Comparison of ENCODE assay signal across 8 cellular contexts in genomic region chrX:77446029-77446585, GRCh38.
DNase-seq lines count a peak whose midpoint lies in the region; ATAC-seq and TF ChIP-seq lines count a peak whose summit lies in the region.

No MANE protein-coding gene starts in this region.

- CTCF ChIA-PET in HEK293T (lab: Yijun Ruan, JAX), result interaction anchor here (0.7 kb wide), 1 partner anchor 32 kb away, joined by 4 read pairs; no protein-coding TSS in a partner anchor

- DNase-seq in HFF-Myc (ENCODE audit: extremely low read depth, low read depth) (no peak), NCI-H748 (lab: John Stamatoyannopoulos, UW; ENCODE audit: unreplicated experiment) (no peak), HEK293T (ENCODE audit: extremely low spot score) (no peak)

- H3K27me3 ChIP-seq in duodenal mucosa (ENCODE audit: control insufficient read depth in 1 of 2, insufficient read depth in 2 of 2, low read length in 2 of 2), result no peaks in the 10 kb centered on the region
- peaks cover 0 to 3% of the 10 kb centered on the region in 2 donors for H3K27me3 ChIP-seq in mucosa of rectum (ENCODE audit: control insufficient read depth in 2 of 2, insufficient read depth in 2 of 2, low read length in 2 of 2)

- H3K36me3 ChIP-seq in duodenal mucosa (ENCODE audit: control insufficient read depth in 1 of 2, insufficient read depth in 2 of 2, low read length in 2 of 2) (no peaks in the 10 kb centered on the region), mucosa of rectum (ENCODE audit: control insufficient read depth in 2 of 2, insufficient read depth in 2 of 2, low read length in 2 of 2) (no peaks in the 10 kb centered on the region)

- H3K9ac ChIP-seq in duodenal mucosa (ENCODE audit: low read depth in 1 of 2, low read length in 2 of 2), result no peak overlapping the region
- peak overlapping the region in 1 of 2 donors; percentile 14 for H3K9ac ChIP-seq in mucosa of rectum (ENCODE audit: low read depth in 1 of 2, low read length in 2 of 2)

- H3K4me3 ChIP-seq in HFF-Myc (replicated peaks; ENCODE audit: low read depth, low read length), result peak overlapping the region; percentile 26
- peak overlapping the region; percentile 62 to 65 for H3K4me3 ChIP-seq in duodenal mucosa (ENCODE audit: low read depth in 1 of 2, low read length in 2 of 2)
- peak overlapping the region; percentile 39 to 48 for H3K4me3 ChIP-seq in mucosa of rectum (ENCODE audit: low read length in 2 of 2)

- POLR2A ChIA-PET in HEK293T (lab: Yijun Ruan, JAX), result no interaction called here

- H3K4me1 ChIP-seq in duodenal mucosa (ENCODE audit: control insufficient read depth in 1 of 2, insufficient read depth in 2 of 2, low read length in 2 of 2) (peaks cover 0 to 4% of the 10 kb centered on the region in 2 donors), mucosa of rectum (ENCODE audit: control insufficient read depth in 2 of 2, insufficient read depth in 2 of 2, low read length in 2 of 2) (peaks cover 0 to 2% of the 10 kb centered on the region in 2 donors)

- no peak for ATAC-seq in HG03159 (IDR thresholded peaks at IDR 0.05; ENCODE audit: unreplicated experiment)
- no peak for ATAC-seq in GM19395 (IDR thresholded peaks at IDR 0.05; ENCODE audit: unreplicated experiment)

- H3K27ac ChIP-seq in 22Rv1, result no peak overlapping the region
- no peak overlapping the region for H3K27ac ChIP-seq in duodenal mucosa (ENCODE audit: low read depth, low read length)
- H3K27ac ChIP-seq in mucosa of rectum (ENCODE audit: low read depth in 2 of 2, low read length in 2 of 2), result no peak overlapping the region

- H3K9me3 ChIP-seq in duodenal mucosa (ENCODE audit: control insufficient read depth in 1 of 2, low read length in 2 of 2), result no peaks in the 10 kb centered on the region
- H3K9me3 ChIP-seq in mucosa of rectum (ENCODE audit: control insufficient read depth in 2 of 2, low read length in 2 of 2), result no peaks in the 10 kb centered on the region

- TF ChIP-seq CTCF in 22Rv1 (IDR thresholded peaks at IDR 0.05) (peak; percentile 40), HFF-Myc (IDR thresholded peaks at IDR 0.05; ENCODE audit: low read depth, low read length, missing control alignments) (no peak)

TF ChIP-seq in HEK293T, 16 proteins besides CTCF, POLR2A, EP300 and RAD21:
- no peak for TF ChIP-seq SUZ12 (IDR thresholded peaks at IDR 0.05)
- no peak for TF ChIP-seq BHLHE40 (IDR thresholded peaks at IDR 0.05; ENCODE audit: borderline replicate concordance)
- no peak for TF ChIP-seq CTBP1 (IDR thresholded peaks at IDR 0.05; ENCODE audit: borderline replicate concordance)
- TF ChIP-seq SP1 (IDR thresholded peaks at IDR 0.05), result no peak
- no peak for TF ChIP-seq LEF1 (IDR thresholded peaks at IDR 0.05; ENCODE audit: borderline replicate concordance)
- no peak for TF ChIP-seq TARDBP (IDR thresholded peaks at IDR 0.05)
- no peak for TF ChIP-seq NFRKB (IDR thresholded peaks at IDR 0.05)
- TF ChIP-seq L3MBTL2 (conservative IDR thresholded peaks at IDR 0.05), result no peak
- TF ChIP-seq ARNT (IDR thresholded peaks at IDR 0.05), result no peak
- no peak for TF ChIP-seq FOXA1 (IDR thresholded peaks at IDR 0.05)
- TF ChIP-seq HDGF (IDR thresholded peaks at IDR 0.05; ENCODE audit: borderline replicate concordance), result no peak
- no peak for TF ChIP-seq ELF4 (IDR thresholded peaks at IDR 0.05)
